1 cellular context compared by ENCODE assay signal in the genomic region with DNA sequence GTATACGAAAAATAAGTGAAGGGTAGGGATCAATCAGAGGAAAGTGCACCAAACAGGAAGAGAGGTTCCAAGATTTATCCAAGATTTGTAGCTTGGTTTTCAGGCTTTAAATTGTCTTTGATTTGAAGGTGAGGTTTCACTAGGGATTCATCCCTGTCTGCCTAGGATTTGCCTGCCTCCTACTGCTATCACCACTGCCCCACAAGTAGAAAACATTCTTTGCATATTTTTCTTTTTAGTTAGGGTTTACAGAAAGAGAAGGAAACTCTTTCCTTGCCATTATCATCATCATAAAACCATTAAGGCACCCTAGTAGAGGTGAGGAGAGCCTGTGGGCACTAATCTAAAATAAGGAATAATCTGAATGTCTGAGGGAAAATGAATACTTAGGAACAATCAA.
TF ChIP-seq lines count a peak whose summit lies in the region.

No MANE protein-coding gene starts in this region.

TF ChIP-seq in GM23338, 12 proteins besides CTCF, POLR2A, EP300 and RAD21 (continued from another document):
- TF ChIP-seq, protein P1, sequence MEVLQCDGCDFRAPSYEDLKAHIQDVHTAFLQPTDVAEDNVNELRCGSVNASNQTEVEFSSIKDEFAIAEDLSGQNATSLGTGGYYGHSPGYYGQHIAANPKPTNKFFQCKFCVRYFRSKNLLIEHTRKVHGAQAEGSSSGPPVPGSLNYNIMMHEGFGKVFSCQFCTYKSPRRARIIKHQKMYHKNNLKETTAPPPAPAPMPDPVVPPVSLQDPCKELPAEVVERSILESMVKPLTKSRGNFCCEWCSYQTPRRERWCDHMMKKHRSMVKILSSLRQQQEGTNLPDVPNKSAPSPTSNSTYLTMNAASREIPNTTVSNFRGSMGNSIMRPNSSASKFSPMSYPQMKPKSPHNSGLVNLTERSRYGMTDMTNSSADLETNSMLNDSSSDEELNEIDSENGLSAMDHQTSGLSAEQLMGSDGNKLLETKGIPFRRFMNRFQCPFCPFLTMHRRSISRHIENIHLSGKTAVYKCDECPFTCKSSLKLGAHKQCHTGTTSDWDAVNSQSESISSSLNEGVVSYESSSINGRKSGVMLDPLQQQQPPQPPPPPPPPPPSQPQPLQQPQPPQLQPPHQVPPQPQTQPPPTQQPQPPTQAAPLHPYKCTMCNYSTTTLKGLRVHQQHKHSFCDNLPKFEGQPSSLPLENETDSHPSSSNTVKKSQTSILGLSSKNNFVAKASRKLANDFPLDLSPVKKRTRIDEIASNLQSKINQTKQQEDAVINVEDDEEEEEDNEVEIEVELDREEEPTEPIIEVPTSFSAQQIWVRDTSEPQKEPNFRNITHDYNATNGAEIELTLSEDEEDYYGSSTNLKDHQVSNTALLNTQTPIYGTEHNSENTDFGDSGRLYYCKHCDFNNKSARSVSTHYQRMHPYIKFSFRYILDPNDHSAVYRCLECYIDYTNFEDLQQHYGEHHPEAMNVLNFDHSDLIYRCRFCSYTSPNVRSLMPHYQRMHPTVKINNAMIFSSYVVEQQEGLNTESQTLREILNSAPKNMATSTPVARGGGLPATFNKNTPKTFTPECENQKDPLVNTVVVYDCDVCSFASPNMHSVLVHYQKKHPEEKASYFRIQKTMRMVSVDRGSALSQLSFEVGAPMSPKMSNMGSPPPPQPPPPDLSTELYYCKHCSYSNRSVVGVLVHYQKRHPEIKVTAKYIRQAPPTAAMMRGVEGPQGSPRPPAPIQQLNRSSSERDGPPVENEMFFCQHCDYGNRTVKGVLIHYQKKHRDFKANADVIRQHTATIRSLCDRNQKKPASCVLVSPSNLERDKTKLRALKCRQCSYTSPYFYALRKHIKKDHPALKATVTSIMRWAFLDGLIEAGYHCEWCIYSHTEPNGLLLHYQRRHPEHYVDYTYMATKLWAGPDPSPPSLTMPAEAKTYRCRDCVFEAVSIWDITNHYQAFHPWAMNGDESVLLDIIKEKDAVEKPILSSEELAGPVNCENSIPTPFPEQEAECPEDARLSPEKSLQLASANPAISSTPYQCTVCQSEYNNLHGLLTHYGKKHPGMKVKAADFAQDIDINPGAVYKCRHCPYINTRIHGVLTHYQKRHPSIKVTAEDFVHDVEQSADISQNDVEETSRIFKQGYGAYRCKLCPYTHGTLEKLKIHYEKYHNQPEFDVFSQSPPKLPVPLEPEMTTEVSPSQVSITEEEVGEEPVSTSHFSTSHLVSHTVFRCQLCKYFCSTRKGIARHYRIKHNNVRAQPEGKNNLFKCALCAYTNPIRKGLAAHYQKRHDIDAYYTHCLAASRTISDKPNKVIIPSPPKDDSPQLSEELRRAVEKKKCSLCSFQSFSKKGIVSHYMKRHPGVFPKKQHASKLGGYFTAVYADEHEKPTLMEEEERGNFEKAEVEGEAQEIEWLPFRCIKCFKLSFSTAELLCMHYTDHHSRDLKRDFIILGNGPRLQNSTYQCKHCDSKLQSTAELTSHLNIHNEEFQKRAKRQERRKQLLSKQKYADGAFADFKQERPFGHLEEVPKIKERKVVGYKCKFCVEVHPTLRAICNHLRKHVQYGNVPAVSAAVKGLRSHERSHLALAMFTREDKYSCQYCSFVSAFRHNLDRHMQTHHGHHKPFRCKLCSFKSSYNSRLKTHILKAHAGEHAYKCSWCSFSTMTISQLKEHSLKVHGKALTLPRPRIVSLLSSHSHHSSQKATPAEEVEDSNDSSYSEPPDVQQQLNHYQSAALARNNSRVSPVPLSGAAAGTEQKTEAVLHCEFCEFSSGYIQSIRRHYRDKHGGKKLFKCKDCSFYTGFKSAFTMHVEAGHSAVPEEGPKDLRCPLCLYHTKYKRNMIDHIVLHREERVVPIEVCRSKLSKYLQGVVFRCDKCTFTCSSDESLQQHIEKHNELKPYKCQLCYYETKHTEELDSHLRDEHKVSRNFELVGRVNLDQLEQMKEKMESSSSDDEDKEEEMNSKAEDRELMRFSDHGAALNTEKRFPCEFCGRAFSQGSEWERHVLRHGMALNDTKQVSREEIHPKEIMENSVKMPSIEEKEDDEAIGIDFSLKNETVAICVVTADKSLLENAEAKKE (CRISPR knock-in tag; IDR thresholded peaks at IDR 0.05): no peak
TF ChIP-seq in GM23338: peak in this region for 0.
